In genomic region chr10:119221201-119221600, GRCh38 we compare ENCODE assay signal across 18 cellular contexts. TPM values are rescaled to one million over a fixed set of nuclear protein-coding genes. Genes with fewer than 3 reads are reported as not detected.
A peak's percentile ranks its signal among the peaks of the same experiment; 100 is the strongest.
DNase-seq lines count a peak whose midpoint lies in the region; ATAC-seq and TF ChIP-seq lines count a peak whose summit lies in the region.
"Had no signal": no experiment of that assay in that cellular context is flagged by ENCODE, and none has a peak within 500 bp of the region (broad histone marks: within the 10 kb centered on the region; RNA-seq: fewer than 3 reads in every experiment).

No MANE protein-coding gene starts in this region.

- H3K9me3 Mint-ChIP-seq in activated CD8-positive, alpha-beta T cell treated with anti-CD3 and anti-CD28 coated beads for 36 hours: no peaks in the 10 kb centered on the region
- no peaks in the 10 kb centered on the region for H3K9me3 Mint-ChIP-seq in activated CD8-positive, alpha-beta T cell treated with anti-CD3 and anti-CD28 coated beads, Interleukin-2, amount 10 ng/mL, durations not matched to agents 7 days and 5 days (ENCODE audit: insufficient read depth)
- no peaks in the 10 kb centered on the region for H3K9me3 Mint-ChIP-seq in activated CD4-positive, alpha-beta T cell treated with anti-CD3 and anti-CD28 coated beads, Interleukin-2, amount 10 ng/mL, durations not matched to agents 24 days and 14 days
- H3K9me3 Mint-ChIP-seq: activated T-helper 1 cell treated with anti-CD3 and anti-CD28 coated beads, Interleukin-12 subunit alpha, Interleukin-12 subunit beta, Interleukin-2, Interleukin-4 antibody, amounts not matched to agents 30 ng/mL and 10 ng/mL and 1 ng/mL, durations not matched to agents 14 hours and 24 hours and 36 hours; CD4-positive, alpha-beta T cell had no signal

- H3K9me3 ChIP-seq in left ventricle myocardium inferior (replicated peaks) (no peaks in the 10 kb centered on the region), HAP-1 (no peaks in the 10 kb centered on the region)

- ATAC-seq in activated CD8-positive, alpha-beta T cell treated with anti-CD3 and anti-CD28 coated beads for 36 hours: peak; percentile 12
- ATAC-seq in activated CD8-positive, alpha-beta T cell treated with anti-CD3 and anti-CD28 coated beads, Interleukin-2, amount 10 ng/mL, durations not matched to agents 7 days and 5 days: no peak
- peak; percentile 33 for ATAC-seq in sciatic nerve
- ATAC-seq in GM18517 (IDR thresholded peaks at IDR 0.05; ENCODE audit: unreplicated experiment): no peak
- no peak for ATAC-seq in left colon
- ATAC-seq: naive thymus-derived CD4-positive, alpha-beta T cell had no signal

- H3K4me1 ChIP-seq in left ventricle myocardium inferior (peaks cover 96% of the 10 kb centered on the region), HAP-1 (no peaks in the 10 kb centered on the region)

- DNase-seq in activated CD8-positive, alpha-beta T cell treated with anti-CD3 and anti-CD28 coated beads for 36 hours: no peak
- DNase-seq in activated CD8-positive, alpha-beta T cell treated with anti-CD3 and anti-CD28 coated beads, Interleukin-2, amount 10 ng/mL, durations not matched to agents 7 days and 5 days: no peak
- DNase-seq in left ventricle myocardium inferior: no peak
- DNase-seq in sciatic nerve (ENCODE audit: low spot score): no peak
- no peak for DNase-seq in activated CD4-positive, alpha-beta T cell treated with anti-CD3 and anti-CD28 coated beads, Interleukin-2, amount 10 ng/mL, durations not matched to agents 24 days and 14 days
- no peak for DNase-seq in HAP-1 (ENCODE audit: low spot score in 2 of 2)
- DNase-seq in left colon: no peak
- DNase-seq: amniotic stem cell; CD4-positive, alpha-beta T cell; hippocampal formation; kidney glomerular epithelial cell; naive thymus-derived CD4-positive, alpha-beta T cell; NCI-H1417; NCI-H2227 treated with DMSO at 0.1 percent for 48 hours; stimulated activated CD4-positive, alpha-beta T cell treated with anti-CD3 and anti-CD28 coated beads, Interleukin-4, amount 100 ng/mL, for 24 hours had no signal

- H3K4me3 Mint-ChIP-seq in activated CD8-positive, alpha-beta T cell treated with anti-CD3 and anti-CD28 coated beads for 36 hours: no peak overlapping the region
- no peak overlapping the region for H3K4me3 Mint-ChIP-seq in activated CD8-positive, alpha-beta T cell treated with anti-CD3 and anti-CD28 coated beads, Interleukin-2, amount 10 ng/mL, durations not matched to agents 7 days and 5 days
- no peak overlapping the region for H3K4me3 Mint-ChIP-seq in activated CD4-positive, alpha-beta T cell treated with anti-CD3 and anti-CD28 coated beads, Interleukin-2, amount 10 ng/mL, durations not matched to agents 24 days and 14 days
- H3K4me3 Mint-ChIP-seq: CD4-positive, alpha-beta T cell; naive thymus-derived CD4-positive, alpha-beta T cell had no signal

- H3K27me3 ChIP-seq in left ventricle myocardium inferior (ENCODE audit: low read depth) (no peaks in the 10 kb centered on the region), HAP-1 (ENCODE audit: low read depth) (no peaks in the 10 kb centered on the region)

- H3K27me3 Mint-ChIP-seq in activated CD8-positive, alpha-beta T cell treated with anti-CD3 and anti-CD28 coated beads for 36 hours: no peaks in the 10 kb centered on the region
- H3K27me3 Mint-ChIP-seq in activated CD8-positive, alpha-beta T cell treated with anti-CD3 and anti-CD28 coated beads, Interleukin-2, amount 10 ng/mL, durations not matched to agents 7 days and 5 days (ENCODE audit: low read depth): no peaks in the 10 kb centered on the region
- H3K27me3 Mint-ChIP-seq in activated CD4-positive, alpha-beta T cell treated with anti-CD3 and anti-CD28 coated beads, Interleukin-2, amount 10 ng/mL, durations not matched to agents 24 days and 14 days: no peaks in the 10 kb centered on the region
- H3K27me3 Mint-ChIP-seq: CD4-positive, alpha-beta T cell; naive thymus-derived CD4-positive, alpha-beta T cell had no signal

- H3K4me3 ChIP-seq in left ventricle myocardium inferior (peak overlapping the region; percentile 35), HAP-1 (no peak overlapping the region)

- H3K36me3 ChIP-seq in left ventricle myocardium inferior (no peaks in the 10 kb centered on the region), HAP-1 (replicated peaks) (no peaks in the 10 kb centered on the region)

- H3K27ac Mint-ChIP-seq in activated CD8-positive, alpha-beta T cell treated with anti-CD3 and anti-CD28 coated beads for 36 hours: no peak overlapping the region
- no peak overlapping the region for H3K27ac Mint-ChIP-seq in activated CD8-positive, alpha-beta T cell treated with anti-CD3 and anti-CD28 coated beads, Interleukin-2, amount 10 ng/mL, durations not matched to agents 7 days and 5 days
- no peak overlapping the region for H3K27ac Mint-ChIP-seq in activated CD4-positive, alpha-beta T cell treated with anti-CD3 and anti-CD28 coated beads, Interleukin-2, amount 10 ng/mL, durations not matched to agents 24 days and 14 days
- H3K27ac Mint-ChIP-seq: CD4-positive, alpha-beta T cell had no signal

- in situ Hi-C loops in HAP-1 (cut with MboI; ENCODE audit: low sequenced_read_pairs): no loop called here

- no peak for TF ChIP-seq CTCF in activated CD8-positive, alpha-beta T cell treated with anti-CD3 and anti-CD28 coated beads for 36 hours (IDR thresholded peaks at IDR 0.05)
- TF ChIP-seq CTCF in left ventricle myocardium inferior (IDR thresholded peaks at IDR 0.05; ENCODE audit: borderline replicate concordance): no peak

- H3K36me3 Mint-ChIP-seq in activated CD8-positive, alpha-beta T cell treated with anti-CD3 and anti-CD28 coated beads for 36 hours (ENCODE audit: low read depth): no peaks in the 10 kb centered on the region
- no peaks in the 10 kb centered on the region for H3K36me3 Mint-ChIP-seq in activated CD8-positive, alpha-beta T cell treated with anti-CD3 and anti-CD28 coated beads, Interleukin-2, amount 10 ng/mL, durations not matched to agents 7 days and 5 days (ENCODE audit: low read depth)
- H3K36me3 Mint-ChIP-seq in activated CD4-positive, alpha-beta T cell treated with anti-CD3 and anti-CD28 coated beads, Interleukin-2, amount 10 ng/mL, durations not matched to agents 24 days and 14 days (ENCODE audit: low read depth): peaks cover 12% of the 10 kb centered on the region

- intact Hi-C loops in activated CD8-positive, alpha-beta T cell treated with anti-CD3 and anti-CD28 coated beads for 36 hours (cut with micrococcal nuclease): no loop called here
- intact Hi-C loops in left ventricle myocardium inferior (cut with micrococcal nuclease): no loop called here
- intact Hi-C loops in sciatic nerve (cut with DNase I): no loop called here
- intact Hi-C loops in activated CD4-positive, alpha-beta T cell treated with anti-CD3 and anti-CD28 coated beads, Interleukin-2, amount 10 ng/mL, durations not matched to agents 24 days and 14 days (cut with micrococcal nuclease): loop anchor here (2.0 kb wide), 1 partner anchor 30 kb away; no protein-coding TSS in a partner anchor
- intact Hi-C loops in left colon (cut with DNase I, micrococcal nuclease): no loop called here

- H3K27ac ChIP-seq in left ventricle myocardium inferior (replicated peaks): peak overlapping the region; percentile 97
- H3K27ac ChIP-seq: 22Rv1 had no signal

- CTCF ChIA-PET in activated CD8-positive, alpha-beta T cell treated with anti-CD3 and anti-CD28 coated beads for 36 hours (lab: Charles Lee): interaction anchor here (1.1 to 1.2 kb wide), 2 partner anchors 11 to 22 kb away, joined by 3 to 4 read pairs; no protein-coding TSS in a partner anchor
- CTCF ChIA-PET in activated CD8-positive, alpha-beta T cell treated with anti-CD3 and anti-CD28 coated beads, Interleukin-2, amount 10 ng/mL, durations not matched to agents 7 days and 5 days (lab: Charles Lee): no interaction called here

- POLR2A ChIA-PET in activated CD8-positive, alpha-beta T cell treated with anti-CD3 and anti-CD28 coated beads for 36 hours (lab: Charles Lee): no interaction called here
- POLR2A ChIA-PET in activated CD8-positive, alpha-beta T cell treated with anti-CD3 and anti-CD28 coated beads, Interleukin-2, amount 10 ng/mL, durations not matched to agents 7 days and 5 days (lab: Charles Lee): no interaction called here

- H3K4me1 Mint-ChIP-seq in activated CD8-positive, alpha-beta T cell treated with anti-CD3 and anti-CD28 coated beads for 36 hours (ENCODE audit: low read depth): peaks cover 30% of the 10 kb centered on the region
- peaks cover 4% of the 10 kb centered on the region for H3K4me1 Mint-ChIP-seq in activated CD8-positive, alpha-beta T cell treated with anti-CD3 and anti-CD28 coated beads, Interleukin-2, amount 10 ng/mL, durations not matched to agents 7 days and 5 days (ENCODE audit: low read depth)
- peaks cover 28% of the 10 kb centered on the region for H3K4me1 Mint-ChIP-seq in activated CD4-positive, alpha-beta T cell treated with anti-CD3 and anti-CD28 coated beads, Interleukin-2, amount 10 ng/mL, durations not matched to agents 24 days and 14 days

RNA-seq across cellular contexts. Expression of gene GRK5, which starts 13.8 kb away (rescaled TPM):
- 10 to 100 TPM; 14.8 to 15.6 TPM for total RNA-seq in activated CD8-positive, alpha-beta T cell treated with anti-CD3 and anti-CD28 coated beads for 36 hours
- total RNA-seq in activated CD8-positive, alpha-beta T cell treated with anti-CD3 and anti-CD28 coated beads, Interleukin-2, amount 10 ng/mL, durations not matched to agents 7 days and 5 days: 10 to 100 TPM; 16.9 to 17.6 TPM
- 52.8 TPM for total RNA-seq in left ventricle myocardium inferior
- total RNA-seq in sciatic nerve: 54.1 TPM
- 25.6 and 27.3 TPM in 2 replicates for total RNA-seq in activated CD4-positive, alpha-beta T cell treated with anti-CD3 and anti-CD28 coated beads, Interleukin-2, amount 10 ng/mL, durations not matched to agents 24 days and 14 days
- total RNA-seq in left colon: 10 to 100 TPM in 1 of 2 donors, 1 to 10 TPM in 1; 7.8 to 12.4 TPM

RNA-seq across cellular contexts. Expression of gene PRDX3, which starts 42.6 kb away (rescaled TPM):
- total RNA-seq in activated CD8-positive, alpha-beta T cell treated with anti-CD3 and anti-CD28 coated beads for 36 hours: 100 to 1,000 TPM; 198 to 203 TPM
- 100 to 1,000 TPM; 135 to 136 TPM for total RNA-seq in activated CD8-positive, alpha-beta T cell treated with anti-CD3 and anti-CD28 coated beads, Interleukin-2, amount 10 ng/mL, durations not matched to agents 7 days and 5 days
- total RNA-seq in left ventricle myocardium inferior: 301 TPM
- total RNA-seq in sciatic nerve: 62.3 TPM
- total RNA-seq in activated CD4-positive, alpha-beta T cell treated with anti-CD3 and anti-CD28 coated beads, Interleukin-2, amount 10 ng/mL, durations not matched to agents 24 days and 14 days: 179 and 180 TPM in 2 replicates
- 100 to 1,000 TPM; 102 to 111 TPM for total RNA-seq in left colon

RNA-seq across cellular contexts. Expression of gene SFXN4, which starts 55.7 kb away (rescaled TPM):
- 10 to 100 TPM; 45.9 to 50.3 TPM for total RNA-seq in activated CD8-positive, alpha-beta T cell treated with anti-CD3 and anti-CD28 coated beads for 36 hours
- total RNA-seq in activated CD8-positive, alpha-beta T cell treated with anti-CD3 and anti-CD28 coated beads, Interleukin-2, amount 10 ng/mL, durations not matched to agents 7 days and 5 days: 10 to 100 TPM; 35.0 to 36.7 TPM
- total RNA-seq in left ventricle myocardium inferior: 52.7 TPM
- 13.5 TPM for total RNA-seq in sciatic nerve
- 58.1 and 63.0 TPM in 2 replicates for total RNA-seq in activated CD4-positive, alpha-beta T cell treated with anti-CD3 and anti-CD28 coated beads, Interleukin-2, amount 10 ng/mL, durations not matched to agents 24 days and 14 days
- total RNA-seq in left colon: 10 to 100 TPM; 30.8 to 37.0 TPM

Comparison
In these comparisons a context has a peak if more than half of its experiments do, and no peak if none do; other contexts are left out.
1. ATAC-seq: peak in activated CD8-positive, alpha-beta T cell treated with anti-CD3 and anti-CD28 coated beads for 36 hours (single experiment) and sciatic nerve (single experiment); none in activated CD8-positive, alpha-beta T cell treated with anti-CD3 and anti-CD28 coated beads, Interleukin-2, amount 10 ng/mL, durations not matched to agents 7 days and 5 days (single experiment), GM18517 (single experiment) and left colon (single experiment).